In genomic region chr16:8570393-8570792, GRCh38 we compare ENCODE assay signal across 18 cellular contexts. TPM values are rescaled to one million over a fixed set of nuclear protein-coding genes. Genes with fewer than 3 reads are reported as not detected.
"Had no signal": no experiment of that assay in that cellular context is flagged by ENCODE, and none has a peak within 500 bp of the region (broad histone marks: within the 10 kb centered on the region; RNA-seq: fewer than 3 reads in every experiment).

No MANE protein-coding gene starts in this region.

RNA-seq across cellular contexts. Expression of gene TMEM114, which starts 19.9 kb away (rescaled TPM):
- total RNA-seq: activated CD4-positive, alpha-beta T cell treated with anti-CD3 and anti-CD28 coated beads for 36 hours; activated CD8-positive, alpha-beta memory T cell treated with anti-CD3 and anti-CD28 coated beads, Interleukin-2, amount 10 ng/mL, durations not matched to agents 7 days and 5 days; activated CD8-positive, alpha-beta T cell treated with anti-CD3 and anti-CD28 coated beads, Interleukin-2, amount 10 ng/mL, durations not matched to agents 7 days and 5 days; activated naive CD4-positive, alpha-beta T cell treated with anti-CD3 and anti-CD28 coated beads, Interleukin-2, amount 50 U/mL, for 72 hours; activated T-helper 2 cell treated with anti-CD3 and anti-CD28 coated beads, Interferon-gamma antibody, Interleukin-2, Interleukin-4, amounts not matched to agents 10 μg/mL and 5 μg/mL and 100 μg/mL, durations not matched to agents 14 hours and 24 hours and 36 hours; cardiac muscle cell; esophagus muscularis mucosa; foreskin keratinocyte; heart left ventricle; left lung; lung microvascular endothelial cell; mesothelial cell of epicardium; naive thymus-derived CD8-positive, alpha-beta T cell; osteoblast; skeletal muscle tissue; T-helper 1 cell treated with Interleukin-12 subunit alpha and Interleukin-12 subunit beta and Interleukin-4 antibody, amounts not matched to agents 30 ng/mL and 1 ng/mL, for 36 hours; temporal lobe; transverse colon had no signal
- polyA plus RNA-seq: cardiac muscle cell; foreskin keratinocyte; heart left ventricle; naive thymus-derived CD8-positive, alpha-beta T cell had no signal
